ENCODE assay signal across 1 cellular context in genomic region chr1:118047650-118048224, GRCh38.
TF ChIP-seq lines count a peak whose summit lies in the region.

No MANE protein-coding gene starts in this region.

TF ChIP-seq in K562, 482 proteins besides CTCF, POLR2A, EP300 and RAD21 (continued from another document):
- no peak for TF ChIP-seq CBFB (CRISPR knock-in tag; IDR thresholded peaks at IDR 0.05)
- no peak for TF ChIP-seq SREBF2 (CRISPR knock-in tag; IDR thresholded peaks at IDR 0.05)
- TF ChIP-seq SMC3 (conservative IDR thresholded peaks at IDR 0.05; ENCODE audit: insufficient read depth, low read depth, low read length) = no peak
- no peak for TF ChIP-seq XRCC4 (IDR thresholded peaks at IDR 0.05; ENCODE audit: extremely low read depth, insufficient read depth, insufficient read length)
- TF ChIP-seq DIDO1 (tag; IDR thresholded peaks at IDR 0.05; ENCODE audit: low read depth) = no peak
- TF ChIP-seq ZNF830 (CRISPR knock-in tag; IDR thresholded peaks at IDR 0.05) = no peak
- no peak for TF ChIP-seq HNRNPL (IDR thresholded peaks at IDR 0.05; ENCODE audit: low read depth, low read length)
- no peak for TF ChIP-seq SMARCA5 (IDR thresholded peaks at IDR 0.05)
- no peak for TF ChIP-seq TAF15 (IDR thresholded peaks at IDR 0.05; ENCODE audit: low read depth, low read length)
- TF ChIP-seq VEZF1 (CRISPR knock-in tag; IDR thresholded peaks at IDR 0.05) = no peak
